18 cellular contexts compared by ENCODE assay signal in genomic region chr11:69387409-69387885, GRCh38.
DNase-seq lines count a peak whose midpoint lies in the region; ATAC-seq and TF ChIP-seq lines count a peak whose summit lies in the region.
"Had no signal": no experiment of that assay in that cellular context is flagged by ENCODE, and none has a peak within 500 bp of the region (broad histone marks: within the 10 kb centered on the region; RNA-seq: fewer than 3 reads in every experiment).

No MANE protein-coding gene starts in this region.

- no peak overlapping the region for H2AFZ ChIP-seq in PC-3 (ENCODE audit: low read length)

- CTCF ChIA-PET in PC-3 (lab: Charles Lee) = no interaction called here

- H3K4me2 ChIP-seq in PC-3 (ENCODE audit: low read length) = no peak overlapping the region

- H3K4me3 ChIP-seq in PC-3 (ENCODE audit: low read length) = no peak overlapping the region
- no peak overlapping the region for H3K4me3 ChIP-seq in tibial nerve
- H3K4me3 ChIP-seq: HAP-1, K562, SJSA1 had no signal

- intact Hi-C loops in PC-3 (cut with micrococcal nuclease) (no loop called here), posterior vena cava (cut with DNase I) (no loop called here)

- H3K79me2 ChIP-seq in PC-3 (ENCODE audit: low read length) = no peaks in the 10 kb centered on the region

- H4K20me1 ChIP-seq in PC-3 (ENCODE audit: low read length) = no peaks in the 10 kb centered on the region

- H3K27me3 ChIP-seq in PC-3 (ENCODE audit: low read length) (no peaks in the 10 kb centered on the region), tibial nerve (no peaks in the 10 kb centered on the region)
- H3K27me3 ChIP-seq: SJSA1 had no signal

- peak overlapping the region; percentile 12; the same call in 1 of the 2 replicates for H3K9ac ChIP-seq in PC-3 (ENCODE audit: low read length)

- H3K4me1 ChIP-seq in PC-3 (ENCODE audit: insufficient read depth, low read length) (peaks cover 19% of the 10 kb centered on the region), tibial nerve (no peaks in the 10 kb centered on the region)
- H3K4me1 ChIP-seq: HAP-1 had no signal

- H3K27ac ChIP-seq in PC-3 (ENCODE audit: low read length) (peak overlapping the region; percentile 68), epithelial cell of prostate (peak overlapping the region; percentile 46), tibial nerve (no peak overlapping the region)
- H3K27ac ChIP-seq: SJSA1 had no signal

- H3K9me3 ChIP-seq in PC-3 (ENCODE audit: low read length) = 0 out of 2 replicates have a peak, but pooled peaks cover 3% of the 10 kb centered on the region
- H3K9me3 ChIP-seq in tibial nerve = peaks cover 0 to 22% (median 0%) of the 10 kb centered on the region in 4 donors

- TF ChIP-seq EP300 in tibial nerve (IDR thresholded peaks at IDR 0.05) = no peak

- ATAC-seq in PC-3 = no peak
- ATAC-seq: K562 had no signal

- no TSS peak for BruUV-seq in PC-3 (replicated peaks; lab: Mats Ljungman, UMichigan)

- TF ChIP-seq CTCF in PC-3 (conservative IDR thresholded peaks at IDR 0.05; ENCODE audit: low read depth, low read length) = no peak
- no peak for TF ChIP-seq CTCF in tibial nerve (IDR thresholded peaks at IDR 0.05)

- H3K36me3 ChIP-seq in PC-3 (ENCODE audit: low read depth, low read length) = no peaks in the 10 kb centered on the region
- no peaks in the 10 kb centered on the region for H3K36me3 ChIP-seq in tibial nerve
- H3K36me3 ChIP-seq: HAP-1 had no signal

- H3F3A ChIP-seq in PC-3 (ENCODE audit: low read length, unreplicated experiment) = no peaks in the 10 kb centered on the region

- TF ChIP-seq POLR2A in tibial nerve (IDR thresholded peaks at IDR 0.05) = no peak

- 61 to 70% methylated on average over 3 of the region's 3 CpGs for WGBS in tibial nerve, 2 donors

- POLR2A ChIA-PET in PC-3 (lab: Charles Lee; ENCODE audit: unreplicated experiment) = no interaction called here

- H3K9me2 ChIP-seq in PC-3 (replicated peaks; ENCODE audit: low read length) = no peaks in the 10 kb centered on the region

- DNase-seq in ELR (ENCODE audit: low read depth) (peak; percentile 31), PC-3 (peak; percentile 18), epithelial cell of prostate (ENCODE audit: low read depth, low spot score) (no peak), posterior vena cava (ENCODE audit: low spot score) (peak; percentile 13), tibial nerve (ENCODE audit: low spot score in 2 of 2) (no peak), middle frontal gyrus (ENCODE audit: extremely low spot score, low spot score) (no peak)
- no peak for DNase-seq in activated CD4-positive, alpha-beta T cell treated with anti-CD3 and anti-CD28 coated beads for 48 hours
- DNase-seq: ACHN, AML-193, COR-L47, NCI-H1436, NCI-H2029, NCI-H2171, NCI-H446 treated with DMSO at 0.1 percent for 48 hours, NCI-H748 treated with DMSO at 0.1 percent for 48 hours had no signal

Comparison
In these comparisons a context has a peak if more than half of its experiments do, and no peak if none do; other contexts are left out.
1. DNase-seq: peak in ELR (single experiment), PC-3 (single experiment) and posterior vena cava (single experiment); none in epithelial cell of prostate (single experiment), tibial nerve (0 of 2), activated CD4-positive, alpha-beta T cell treated with anti-CD3 and anti-CD28 coated beads for 48 hours (single experiment) and middle frontal gyrus (single experiment).
2. H3K27ac ChIP-seq: peak in PC-3 (single experiment) and epithelial cell of prostate (single experiment); none in tibial nerve (0 of 4).